In the genomic region with DNA sequence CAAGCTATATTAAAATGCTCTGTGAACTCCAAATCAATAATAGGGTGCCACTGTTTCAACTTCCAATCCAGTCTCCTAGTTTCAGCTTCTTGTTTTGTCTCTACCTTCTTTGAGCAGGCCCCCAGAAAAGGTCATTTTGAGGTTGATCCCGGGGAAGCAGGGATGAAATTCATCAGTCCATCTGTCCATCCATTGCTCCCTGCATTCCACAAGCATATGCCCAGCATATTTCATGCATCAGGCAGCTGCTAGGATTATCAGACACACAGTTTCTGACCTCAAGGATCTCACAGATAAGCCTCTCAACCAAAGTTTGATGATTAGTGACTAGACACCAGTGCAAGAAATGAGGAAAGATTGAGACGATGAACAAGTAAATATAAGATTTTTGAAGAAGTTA, we compare ENCODE assay signal across 24 cellular contexts.
"Had no signal": no experiment of that assay in that cellular context is flagged by ENCODE, and none has a peak within 500 bp of the region (broad histone marks: within the 10 kb centered on the region; RNA-seq: fewer than 3 reads in every experiment).

No MANE protein-coding gene starts in this region.

- H2AFZ ChIP-seq: hepatocyte, parathyroid adenoma had no signal

- H3K9me3 ChIP-seq: colonic mucosa, gastrocnemius medialis, heart left ventricle, suprapubic skin, transverse colon, upper lobe of right lung, uterus had no signal

- ATAC-seq: esophagus mucosa; gastrocnemius medialis; heart left ventricle; left lobe of liver; naive thymus-derived CD8-positive, alpha-beta T cell; sciatic nerve; stimulated activated memory B cell treated with anti-CD40 and anti-IgM and Interleukin-4, amounts not matched to agents 10 μg/mL and 1 μg/mL and 100 μg/mL, for 72 hours; stimulated activated naive CD8-positive, alpha-beta T cell treated with anti-CD3 and anti-CD28 coated beads, Interleukin-15, amount 100 ng/mL, for 72 hours; upper lobe of right lung had no signal

- H3K36me3 ChIP-seq: colonic mucosa, gastrocnemius medialis, heart left ventricle, suprapubic skin, transverse colon, upper lobe of right lung, uterus had no signal

- H3K27me3 ChIP-seq: colonic mucosa, gastrocnemius medialis, heart left ventricle, hepatocyte, suprapubic skin, transverse colon, upper lobe of right lung, uterus had no signal

- H3K4me2 ChIP-seq: hepatocyte had no signal

- H3K4me3 ChIP-seq: colonic mucosa, gastrocnemius medialis, heart left ventricle, hepatocyte, lung, suprapubic skin, transverse colon, upper lobe of right lung, uterus had no signal

- H3K4me1 ChIP-seq: colonic mucosa, gastrocnemius medialis, parathyroid adenoma, suprapubic skin, transverse colon, upper lobe of right lung, uterus had no signal

- H3K79me2 ChIP-seq: hepatocyte, parathyroid adenoma had no signal

- H3K9ac ChIP-seq: parathyroid adenoma had no signal

- H3K27ac ChIP-seq: colonic mucosa, epithelial cell of prostate, gastrocnemius medialis, heart left ventricle, hepatocyte, parathyroid adenoma, suprapubic skin, transverse colon, upper lobe of right lung, uterus had no signal

- DNase-seq: colonic mucosa; effector CD8-positive, alpha-beta T cell; endodermal cell; foreskin fibroblast; gastrocnemius medialis; heart left ventricle; kidney; naive thymus-derived CD8-positive, alpha-beta T cell; occipital lobe; stimulated activated CD4-positive, alpha-beta T cell treated with anti-CD3 and anti-CD28 coated beads, Interleukin-2, amount 100 ng/mL, for 24 hours; stimulated activated CD4-positive, alpha-beta T cell treated with anti-CD3 and anti-CD28 coated beads, Interleukin-4, amount 100 ng/mL, for 24 hours; stimulated activated naive CD8-positive, alpha-beta T cell treated with anti-CD3 and anti-CD28 coated beads, Interleukin-15, amount 100 ng/mL, for 72 hours; transverse colon; upper lobe of right lung; uterus had no signal
